In the genomic region with DNA sequence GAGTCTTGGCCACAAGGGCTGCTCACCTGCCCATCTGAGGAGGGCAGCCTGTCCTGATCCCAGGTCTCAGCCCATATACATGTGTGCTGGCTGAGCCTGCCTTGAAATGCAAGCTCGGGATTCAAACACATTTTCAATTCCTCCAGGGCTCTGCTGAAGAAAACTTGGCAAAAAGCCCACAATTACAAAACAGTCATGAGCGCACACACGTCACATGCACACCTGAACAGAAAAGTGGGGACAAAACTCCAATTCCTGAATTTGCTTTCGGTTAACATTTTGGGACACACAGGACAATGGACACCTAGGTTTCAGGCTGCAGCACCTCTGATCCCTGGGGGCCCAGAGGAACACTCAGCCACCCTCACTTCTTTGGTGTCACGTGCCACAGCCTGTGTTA, we compare ENCODE assay signal across 23 cellular contexts.
DNase-seq lines count a peak whose midpoint lies in the region; ATAC-seq and TF ChIP-seq lines count a peak whose summit lies in the region.
"Had no signal": no experiment of that assay in that cellular context is flagged by ENCODE, and none has a peak within 500 bp of the region (broad histone marks: within the 10 kb centered on the region; RNA-seq: fewer than 3 reads in every experiment).

No MANE protein-coding gene starts in this region.

- intact Hi-C loops in naive thymus-derived CD4-positive, alpha-beta T cell (cut with micrococcal nuclease): no loop called here
- intact Hi-C loops in adrenal gland (cut with DNase I): no loop called here

- no peaks in the 10 kb centered on the region for H3K27me3 ChIP-seq in BLaER1 treated with 17β-estradiol and CSF1 and Interleukin-3, amounts not matched to agents 10 nM and 100 nM
- H3K27me3 ChIP-seq in naive thymus-derived CD4-positive, alpha-beta T cell (ENCODE audit: control insufficient read depth in 2 of 2, insufficient read depth in 2 of 2, low read length in 2 of 2): no peaks in the 10 kb centered on the region
- H3K27me3 ChIP-seq in adrenal gland: no peaks in the 10 kb centered on the region
- H3K27me3 ChIP-seq: gastrocnemius medialis, thyroid gland had no signal

- H4K20me1 ChIP-seq in BLaER1 treated with 17β-estradiol and CSF1 and Interleukin-3, amounts not matched to agents 10 nM and 100 nM: peaks cover 0 to 52% (median 0%) of the 10 kb centered on the region in 11 experiments; a peak in 4 of 22 replicates

- no peak overlapping the region for H3K9ac ChIP-seq in BLaER1 treated with 17β-estradiol and CSF1 and Interleukin-3, amounts not matched to agents 10 nM and 100 nM
- H3K9ac ChIP-seq: KMS-11 had no signal

- peak; percentile 16 for DNase-seq in DMS153 (lab: John Stamatoyannopoulos, UW)
- peak; percentile 56 for DNase-seq in NCI-H2171 (lab: John Stamatoyannopoulos, UW)
- no peak for DNase-seq in naive thymus-derived CD4-positive, alpha-beta T cell
- DNase-seq in adrenal gland: no peak
- no peak for DNase-seq in G401 (ENCODE audit: low spot score)
- DNase-seq: activated CD4-positive, alpha-beta T cell treated with anti-CD3 and anti-CD28 coated beads, Interleukin-2, amount 10 ng/mL, durations not matched to agents 7 days and 5 days; activated T-cell treated with anti-CD3 and anti-CD28 coated beads, Interleukin-2, amount 50 U/mL, for 4 hours; CD4-positive, CD25-positive, alpha-beta regulatory T cell; gastrocnemius medialis; immature natural killer cell; NCI-H2081 treated with DMSO at 0.1 percent for 48 hours; NK-92 treated with Interleukin-12 subunit alpha and Interleukin-12 subunit beta, amount 100 ng/mL, for 24 hours; occipital lobe; PC-9; stimulated activated CD8-positive, alpha-beta memory T cell treated with anti-CD3 and anti-CD28 coated beads, Interleukin-4, amount 100 ng/mL, for 48 hours; stimulated activated naive CD8-positive, alpha-beta T cell treated with anti-CD3 and anti-CD28 coated beads, Interleukin-15, amount 100 ng/mL, for 72 hours; thyroid gland had no signal

- POLR2A ChIA-PET in naive thymus-derived CD4-positive, alpha-beta T cell (lab: Charles Lee): no interaction called here

- no peak for ATAC-seq in naive thymus-derived CD4-positive, alpha-beta T cell
- ATAC-seq in HG03196 (IDR thresholded peaks at IDR 0.05; ENCODE audit: unreplicated experiment): no peak
- ATAC-seq: activated T-cell treated with anti-CD3 and anti-CD28 coated beads, Interleukin-2, amount 50 U/mL, for 4 hours; gastrocnemius medialis; Right ventricle myocardium inferior; stimulated activated naive CD8-positive, alpha-beta T cell treated with anti-CD3 and anti-CD28 coated beads, Interleukin-15, amount 100 ng/mL, for 72 hours; WTC11 had no signal

- peaks cover 4 to 64% (median 43%) of the 10 kb centered on the region in 11 experiments; a peak in 21 of 22 replicates for H3K36me3 ChIP-seq in BLaER1 treated with 17β-estradiol and CSF1 and Interleukin-3, amounts not matched to agents 10 nM and 100 nM
- H3K36me3 ChIP-seq in naive thymus-derived CD4-positive, alpha-beta T cell (ENCODE audit: control insufficient read depth in 2 of 3, insufficient read depth in 3 of 3, low read length in 3 of 3): peaks cover 0 to 93% (median 4%) of the 10 kb centered on the region in 3 experiments
- H3K36me3 ChIP-seq in adrenal gland (replicated peaks in 1 of 2): no peaks in the 10 kb centered on the region

- H3K36me3 Mint-ChIP-seq in brain: peaks cover 6% of the 10 kb centered on the region
- H3K36me3 Mint-ChIP-seq in naive thymus-derived CD4-positive, alpha-beta T cell: peaks cover 0 to 41% (median 12%) of the 10 kb centered on the region in 5 donors
- H3K36me3 Mint-ChIP-seq: WTC11 had no signal

- CTCF ChIA-PET in naive thymus-derived CD4-positive, alpha-beta T cell (lab: Charles Lee): no interaction called here

- no peak overlapping the region; a peak in 1 of 22 replicates for H3K27ac ChIP-seq in BLaER1 treated with 17β-estradiol and CSF1 and Interleukin-3, amounts not matched to agents 10 nM and 100 nM
- no peak overlapping the region for H3K27ac ChIP-seq in naive thymus-derived CD4-positive, alpha-beta T cell (ENCODE audit: low read depth, low read length)
- no peak overlapping the region for H3K27ac ChIP-seq in adrenal gland
- H3K27ac ChIP-seq: gastrocnemius medialis, KMS-11, PC-9, thyroid gland had no signal

- peaks cover 6% of the 10 kb centered on the region for H3K27me3 Mint-ChIP-seq in brain
- H3K27me3 Mint-ChIP-seq in naive thymus-derived CD4-positive, alpha-beta T cell: no peaks in the 10 kb centered on the region
- H3K27me3 Mint-ChIP-seq: activated CD4-positive, alpha-beta T cell treated with anti-CD3 and anti-CD28 coated beads, Interleukin-2, amount 10 ng/mL, durations not matched to agents 7 days and 5 days; CD4-positive, CD25-positive, alpha-beta regulatory T cell; stimulated activated naive CD8-positive, alpha-beta T cell treated with anti-CD3 and anti-CD28 coated beads, Interleukin-15, amount 100 ng/mL, for 72 hours had no signal

- H3K4me1 ChIP-seq in BLaER1 treated with 17β-estradiol and CSF1 and Interleukin-3, amounts not matched to agents 10 nM and 100 nM: peaks cover 11 to 76% (median 70%) of the 10 kb centered on the region in 10 experiments
- no peaks in the 10 kb centered on the region for H3K4me1 ChIP-seq in naive thymus-derived CD4-positive, alpha-beta T cell (ENCODE audit: control insufficient read depth in 2 of 2, insufficient read depth in 2 of 2, low read length in 2 of 2)
- peaks cover 0 to 7% of the 10 kb centered on the region in 2 donors for H3K4me1 ChIP-seq in adrenal gland (replicated peaks in 1 of 2)
- H3K4me1 ChIP-seq: thyroid gland had no signal

- WGBS in adrenal gland, 4 donors: 88 to 90% (median 88%) methylated on average over 5 of the region's 5 CpGs

- TF ChIP-seq POLR2A in adrenal gland (IDR thresholded peaks at IDR 0.05): no peak

- H3K9me3 ChIP-seq in BLaER1 treated with 17β-estradiol and CSF1 and Interleukin-3, amounts not matched to agents 10 nM and 100 nM (replicated peaks in 1 of 11): no peaks in the 10 kb centered on the region
- no peaks in the 10 kb centered on the region for H3K9me3 ChIP-seq in naive thymus-derived CD4-positive, alpha-beta T cell (ENCODE audit: control insufficient read depth in 2 of 3, low read length in 3 of 3)
- H3K9me3 ChIP-seq in adrenal gland (replicated peaks in 1 of 3): no peaks in the 10 kb centered on the region
- H3K9me3 ChIP-seq: gastrocnemius medialis, thyroid gland had no signal

- H3K27ac Mint-ChIP-seq in brain: peak overlapping the region in 3 of 5 experiments; percentile 88 to 93 (median 91)
- no peak overlapping the region for H3K27ac Mint-ChIP-seq in naive thymus-derived CD4-positive, alpha-beta T cell
- H3K27ac Mint-ChIP-seq: activated CD4-positive, alpha-beta T cell treated with anti-CD3 and anti-CD28 coated beads, Interleukin-2, amount 10 ng/mL, durations not matched to agents 7 days and 5 days; CD4-positive, CD25-positive, alpha-beta regulatory T cell; immature natural killer cell; WTC11 had no signal

- peak overlapping the region in 7 of 11 experiments; percentile 50 to 85 (median 66); a peak in 6 of 22 replicates for H3K4me2 ChIP-seq in BLaER1 treated with 17β-estradiol and CSF1 and Interleukin-3, amounts not matched to agents 10 nM and 100 nM
- H3K4me2 ChIP-seq: KMS-11, PC-9 had no signal

- H3K4me3 ChIP-seq in BLaER1 treated with 17β-estradiol and CSF1 and Interleukin-3, amounts not matched to agents 10 nM and 100 nM: no peak overlapping the region
- H3K4me3 ChIP-seq in naive thymus-derived CD4-positive, alpha-beta T cell (ENCODE audit: low read length): no peak overlapping the region
- H3K4me3 ChIP-seq in adrenal gland: no peak overlapping the region
- H3K4me3 ChIP-seq: gastrocnemius medialis, PC-9, thyroid gland had no signal

- no peak overlapping the region for H3K4me3 Mint-ChIP-seq in brain
- no peak overlapping the region for H3K4me3 Mint-ChIP-seq in naive thymus-derived CD4-positive, alpha-beta T cell
- H3K4me3 Mint-ChIP-seq: activated CD4-positive, alpha-beta T cell treated with anti-CD3 and anti-CD28 coated beads, Interleukin-2, amount 10 ng/mL, durations not matched to agents 7 days and 5 days; activated T-cell treated with anti-CD3 and anti-CD28 coated beads, Interleukin-2, amount 50 U/mL, for 4 hours; CD4-positive, CD25-positive, alpha-beta regulatory T cell; immature natural killer cell; stimulated activated naive CD8-positive, alpha-beta T cell treated with anti-CD3 and anti-CD28 coated beads, Interleukin-15, amount 100 ng/mL, for 72 hours; WTC11 had no signal

- H3K4me1 Mint-ChIP-seq in brain: peaks cover 96% of the 10 kb centered on the region
- peaks cover 0 to 5% (median 0%) of the 10 kb centered on the region in 7 donors for H3K4me1 Mint-ChIP-seq in naive thymus-derived CD4-positive, alpha-beta T cell
- H3K4me1 Mint-ChIP-seq: activated CD4-positive, alpha-beta T cell treated with anti-CD3 and anti-CD28 coated beads, Interleukin-2, amount 10 ng/mL, durations not matched to agents 7 days and 5 days; immature natural killer cell; stimulated activated naive CD8-positive, alpha-beta T cell treated with anti-CD3 and anti-CD28 coated beads, Interleukin-15, amount 100 ng/mL, for 72 hours; WTC11 had no signal

- in situ Hi-C loops in G401 (cut with HindIII; ENCODE audit: low sequenced_read_pairs): no loop called here

- TF ChIP-seq CTCF in brain (conservative IDR thresholded peaks at IDR 0.05) (no peak), adrenal gland (IDR thresholded peaks at IDR 0.05) (no peak)

- H3K9me3 Mint-ChIP-seq in brain: no peaks in the 10 kb centered on the region
- H3K9me3 Mint-ChIP-seq in naive thymus-derived CD4-positive, alpha-beta T cell: peaks cover 0 to 1% (median 0%) of the 10 kb centered on the region in 11 donors
- H3K9me3 Mint-ChIP-seq: activated CD4-positive, alpha-beta T cell treated with anti-CD3 and anti-CD28 coated beads, Interleukin-2, amount 10 ng/mL, durations not matched to agents 7 days and 5 days; activated T-cell treated with anti-CD3 and anti-CD28 coated beads, Interleukin-2, amount 50 U/mL, for 4 hours; CD4-positive, CD25-positive, alpha-beta regulatory T cell; immature natural killer cell; stimulated activated naive CD8-positive, alpha-beta T cell treated with anti-CD3 and anti-CD28 coated beads, Interleukin-15, amount 100 ng/mL, for 72 hours; WTC11 had no signal

Comparison
In these comparisons a context has a peak if more than half of its experiments do, and no peak if none do; other contexts are left out.
1. DNase-seq: peak in DMS153 (single experiment) and NCI-H2171 (single experiment); none in naive thymus-derived CD4-positive, alpha-beta T cell (0 of 9), adrenal gland (0 of 7) and G401 (single experiment).
2. H3K27ac Mint-ChIP-seq: peak in brain (3 of 5); none in naive thymus-derived CD4-positive, alpha-beta T cell (0 of 9).